ENCODE assay signal across 11 cellular contexts in the genomic region with DNA sequence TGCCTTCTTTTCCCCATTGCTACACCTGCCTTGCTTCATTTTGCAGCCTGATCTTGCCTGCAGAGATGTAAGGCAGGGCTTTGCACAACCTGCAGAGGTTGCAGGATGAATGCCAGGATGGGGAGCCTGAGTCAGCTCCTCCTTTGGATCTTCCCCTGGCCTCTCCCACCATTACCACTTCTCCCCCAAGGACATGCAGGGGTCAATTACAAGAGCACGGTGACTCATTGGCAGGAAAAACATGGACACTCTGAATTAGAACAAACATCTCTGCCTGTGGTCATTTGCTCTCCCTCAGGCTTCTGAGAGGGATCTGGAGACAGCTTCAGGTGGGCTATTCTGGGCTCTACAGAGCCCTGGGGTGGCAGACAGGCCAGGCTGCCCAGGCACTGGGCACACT.
DNase-seq lines count a peak whose midpoint lies in the region; ATAC-seq lines count a peak whose summit lies in the region.
"Had no signal": no experiment of that assay in that cellular context is flagged by ENCODE, and none has a peak within 500 bp of the region (broad histone marks: within the 10 kb centered on the region; RNA-seq: fewer than 3 reads in every experiment).

No MANE protein-coding gene starts in this region.

- DNase-seq in GM04504 (ENCODE audit: low read depth): peak; percentile 33
- peak; percentile 32 for DNase-seq in T1000 (lab: John Stamatoyannopoulos, UW)
- DNase-seq in fibroblast of peridontal ligament (ENCODE audit: extremely low read depth): peak; percentile 52
- DNase-seq in stromal cell of bone marrow (ENCODE audit: low read depth): peak; percentile 75
- DNase-seq in left colon: no peak
- DNase-seq in RKO (ENCODE audit: low spot score): no peak
- DNase-seq: activated CD4-positive, alpha-beta T cell treated with anti-CD3 and anti-CD28 coated beads for 36 hours; lower lobe of right lung; stimulated activated naive CD8-positive, alpha-beta T cell treated with anti-CD3 and anti-CD28 coated beads, Interleukin-15, amount 100 ng/mL, for 72 hours; T-cell had no signal

- intact Hi-C loops in left colon (cut with DNase I, micrococcal nuclease): no loop called here

- ATAC-seq in GM21825 (IDR thresholded peaks at IDR 0.05; ENCODE audit: unreplicated experiment): no peak
- no peak for ATAC-seq in left colon
- ATAC-seq: activated CD4-positive, alpha-beta T cell treated with anti-CD3 and anti-CD28 coated beads for 36 hours; lower lobe of right lung; stimulated activated naive CD8-positive, alpha-beta T cell treated with anti-CD3 and anti-CD28 coated beads, Interleukin-15, amount 100 ng/mL, for 72 hours; T-cell had no signal

Comparison
In these comparisons a context has a peak if more than half of its experiments do, and no peak if none do; other contexts are left out.
1. DNase-seq: peak in GM04504 (single experiment), T1000 (single experiment), fibroblast of peridontal ligament (single experiment) and stromal cell of bone marrow (single experiment); none in left colon (0 of 2) and RKO (single experiment).